33 cellular contexts compared by ENCODE assay signal in the genomic region with DNA sequence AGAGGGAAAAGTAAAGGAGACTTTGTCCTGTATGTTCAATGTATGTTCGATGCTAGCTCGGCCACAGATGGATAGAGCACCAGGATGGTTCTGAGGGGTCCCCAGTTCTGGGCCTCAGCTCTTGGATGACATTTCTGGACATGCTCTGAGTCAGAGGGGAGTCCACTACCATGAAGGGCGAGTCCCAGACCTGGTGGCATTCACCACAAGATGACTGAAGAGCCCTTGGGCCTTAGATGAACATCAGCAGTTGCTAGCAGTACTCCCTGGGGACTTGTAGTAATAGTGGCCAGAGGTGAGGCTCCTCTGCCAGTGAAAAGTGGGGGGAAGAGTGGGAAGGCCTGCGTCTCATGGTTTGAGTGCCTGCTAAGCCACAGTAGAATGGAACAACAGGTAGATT.
"Had no signal": no experiment of that assay in that cellular context is flagged by ENCODE, and none has a peak within 500 bp of the region (broad histone marks: within the 10 kb centered on the region; RNA-seq: fewer than 3 reads in every experiment).

No MANE protein-coding gene starts in this region.

- H3K9ac ChIP-seq: SK-N-SH had no signal

- H3K4me1 ChIP-seq: adrenal gland, body of pancreas, breast epithelium, Peyer's patch, SJSA1 had no signal

- H3K4me3 ChIP-seq: adrenal gland, body of pancreas, breast epithelium, MG63, Peyer's patch, SJSA1 had no signal

- H3K9me2 ChIP-seq: SK-N-SH had no signal

- H3K27me3 ChIP-seq: adrenal gland, body of pancreas, breast epithelium, MG63, Peyer's patch, SJSA1 had no signal

- H3K36me3 ChIP-seq: adrenal gland, breast epithelium, MG63, Peyer's patch, SJSA1 had no signal

- ATAC-seq: activated CD4-positive, alpha-beta T cell treated with anti-CD3 and anti-CD28 coated beads for 36 hours; activated CD4-positive, CD25-positive, alpha-beta regulatory T cell treated with anti-CD3 and anti-CD28 coated beads, Interleukin-2, amount 50 U/mL, for 24 hours; activated CD8-positive, alpha-beta T cell treated with anti-CD3 and anti-CD28 coated beads, Interleukin-2, amount 10 ng/mL, durations not matched to agents 7 days and 5 days; activated naive CD4-positive, alpha-beta T cell treated with anti-CD3 and anti-CD28 coated beads, Interleukin-2, amount 50 U/mL, for 72 hours; activated T-cell treated with anti-CD3 and anti-CD28 coated beads, Interleukin-2, amount 50 U/mL, for 4 hours; body of pancreas; PC-3 had no signal

- H3K4me2 ChIP-seq: SK-N-SH had no signal

- H3K27ac ChIP-seq: adrenal gland, body of pancreas, breast epithelium, Peyer's patch, SJSA1 had no signal

- DNase-seq: activated CD4-positive, alpha-beta T cell treated with anti-CD3 and anti-CD28 coated beads for 36 hours; activated CD4-positive, alpha-beta T cell treated with anti-CD3 and anti-CD28 coated beads, Interleukin-2, amount 10 ng/mL, durations not matched to agents 7 days and 5 days; activated CD4-positive, alpha-beta T cell treated with anti-CD3 and anti-CD28 coated beads, Interleukin-2, amount 50 U/mL, for 48 hours; activated CD8-positive, alpha-beta memory T cell treated with anti-CD3 and anti-CD28 coated beads, Interleukin-2, amount 50 U/mL, for 4 hours; activated CD8-positive, alpha-beta T cell treated with anti-CD3 and anti-CD28 coated beads, Interleukin-2, amount 10 ng/mL, durations not matched to agents 7 days and 5 days; activated gamma-delta T cell treated with Interleukin-2 at 50 U/mL for 16 hours; activated naive CD4-positive, alpha-beta T cell treated with anti-CD3 and anti-CD28 coated beads for 36 hours; activated T-cell treated with anti-CD3 and anti-CD28 coated beads for 4 hours; activated T-cell treated with anti-CD3 and anti-CD28 coated beads, Interleukin-2, amount 50 U/mL, for 4 hours; adrenal gland; body of pancreas; caudate nucleus; cerebellar nuclear complex; MG63; MV-4-11; NCI-H1105; NCI-H1417 treated with DMSO at 0.1 percent for 48 hours; NCI-H1694; NCI-H1930; NCI-H2081 treated with DMSO at 0.1 percent for 48 hours; NCI-H226; NCI-H446 treated with DMSO at 0.1 percent for 48 hours; NCI-H524 treated with DMSO at 0.1 percent for 48 hours; NK-92 treated with Interleukin-12 subunit alpha and Interleukin-12 subunit beta, amount 100 ng/mL, for 24 hours; PC-3; Peyer's patch; RPMI8226; SHP77 treated with DMSO at 0.1 percent for 48 hours; SK-N-SH had no signal

- H3K9me3 ChIP-seq: body of pancreas, Peyer's patch, SJSA1, SK-N-SH had no signal
